Comparison of ENCODE assay signal across 1 cellular context in genomic region chr15:74817370-74817737, GRCh38.
TF ChIP-seq lines count a peak whose summit lies in the region.

No MANE protein-coding gene starts in this region.

TF ChIP-seq in HepG2, 621 proteins besides CTCF, POLR2A, EP300 and RAD21 (continues in another document):
- 0 out of 2 replicates have a peak, but pooled peaks have one; percentile 8 for TF ChIP-seq SMC3 (IDR thresholded peaks at IDR 0.05; ENCODE audit: low read length)
- TF ChIP-seq ZNF530 (CRISPR knock-in tag; IDR thresholded peaks at IDR 0.05; ENCODE audit: low read depth): no peak
- TF ChIP-seq RBM22 (optimal IDR thresholded peaks at IDR 0.05; ENCODE audit: low read length): no peak
- TF ChIP-seq TCF7 (IDR thresholded peaks at IDR 0.05; ENCODE audit: low read depth): no peak
- TF ChIP-seq ZNF496 (CRISPR knock-in tag; IDR thresholded peaks at IDR 0.05; ENCODE audit: insufficient replicate concordance): no peak
- TF ChIP-seq TAF1 (CRISPR knock-in tag; IDR thresholded peaks at IDR 0.05): no peak
- TF ChIP-seq, protein P1, sequence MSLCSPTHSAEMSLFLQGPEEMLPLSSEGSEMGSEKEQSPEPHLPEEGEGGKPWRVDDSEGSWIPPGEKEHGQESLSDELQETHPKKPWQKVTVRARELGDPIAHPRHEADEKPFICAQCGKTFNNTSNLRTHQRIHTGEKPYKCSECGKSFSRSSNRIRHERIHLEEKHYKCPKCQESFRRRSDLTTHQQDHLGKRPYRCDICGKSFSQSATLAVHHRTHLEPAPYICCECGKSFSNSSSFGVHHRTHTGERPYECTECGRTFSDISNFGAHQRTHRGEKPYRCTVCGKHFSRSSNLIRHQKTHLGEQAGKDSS (CRISPR knock-in tag; IDR thresholded peaks at IDR 0.05; ENCODE audit: borderline replicate concordance, low read depth): peak; percentile 79; the same call in 1 of the 2 replicates
- peak; percentile 33; the same call in 1 of the 2 replicates for TF ChIP-seq RXRA (CRISPR knock-in tag; IDR thresholded peaks at IDR 0.05)
- no peak for TF ChIP-seq U2AF1 (optimal IDR thresholded peaks at IDR 0.05; ENCODE audit: low read depth, low read length)
- TF ChIP-seq TFDP2 (CRISPR knock-in tag; IDR thresholded peaks at IDR 0.05): no peak
- peak; percentile 63 for TF ChIP-seq STAG1 (CRISPR knock-in tag; IDR thresholded peaks at IDR 0.05)
- TF ChIP-seq ETV5 (CRISPR knock-in tag; IDR thresholded peaks at IDR 0.05; ENCODE audit: borderline replicate concordance): peak; percentile 53
- no peak for TF ChIP-seq FOXJ3 (CRISPR knock-in tag; IDR thresholded peaks at IDR 0.05; ENCODE audit: borderline replicate concordance)
- no peak for TF ChIP-seq NFKBIZ (CRISPR knock-in tag; IDR thresholded peaks at IDR 0.05)
- TF ChIP-seq ZXDC (CRISPR knock-in tag; IDR thresholded peaks at IDR 0.05): no peak
- TF ChIP-seq CEBPB (IDR thresholded peaks at IDR 0.05; ENCODE audit: borderline replicate concordance, low read depth, low read length): no peak
- TF ChIP-seq ELF1 (CRISPR knock-in tag; IDR thresholded peaks at IDR 0.05): no peak
- TF ChIP-seq, protein P2, sequence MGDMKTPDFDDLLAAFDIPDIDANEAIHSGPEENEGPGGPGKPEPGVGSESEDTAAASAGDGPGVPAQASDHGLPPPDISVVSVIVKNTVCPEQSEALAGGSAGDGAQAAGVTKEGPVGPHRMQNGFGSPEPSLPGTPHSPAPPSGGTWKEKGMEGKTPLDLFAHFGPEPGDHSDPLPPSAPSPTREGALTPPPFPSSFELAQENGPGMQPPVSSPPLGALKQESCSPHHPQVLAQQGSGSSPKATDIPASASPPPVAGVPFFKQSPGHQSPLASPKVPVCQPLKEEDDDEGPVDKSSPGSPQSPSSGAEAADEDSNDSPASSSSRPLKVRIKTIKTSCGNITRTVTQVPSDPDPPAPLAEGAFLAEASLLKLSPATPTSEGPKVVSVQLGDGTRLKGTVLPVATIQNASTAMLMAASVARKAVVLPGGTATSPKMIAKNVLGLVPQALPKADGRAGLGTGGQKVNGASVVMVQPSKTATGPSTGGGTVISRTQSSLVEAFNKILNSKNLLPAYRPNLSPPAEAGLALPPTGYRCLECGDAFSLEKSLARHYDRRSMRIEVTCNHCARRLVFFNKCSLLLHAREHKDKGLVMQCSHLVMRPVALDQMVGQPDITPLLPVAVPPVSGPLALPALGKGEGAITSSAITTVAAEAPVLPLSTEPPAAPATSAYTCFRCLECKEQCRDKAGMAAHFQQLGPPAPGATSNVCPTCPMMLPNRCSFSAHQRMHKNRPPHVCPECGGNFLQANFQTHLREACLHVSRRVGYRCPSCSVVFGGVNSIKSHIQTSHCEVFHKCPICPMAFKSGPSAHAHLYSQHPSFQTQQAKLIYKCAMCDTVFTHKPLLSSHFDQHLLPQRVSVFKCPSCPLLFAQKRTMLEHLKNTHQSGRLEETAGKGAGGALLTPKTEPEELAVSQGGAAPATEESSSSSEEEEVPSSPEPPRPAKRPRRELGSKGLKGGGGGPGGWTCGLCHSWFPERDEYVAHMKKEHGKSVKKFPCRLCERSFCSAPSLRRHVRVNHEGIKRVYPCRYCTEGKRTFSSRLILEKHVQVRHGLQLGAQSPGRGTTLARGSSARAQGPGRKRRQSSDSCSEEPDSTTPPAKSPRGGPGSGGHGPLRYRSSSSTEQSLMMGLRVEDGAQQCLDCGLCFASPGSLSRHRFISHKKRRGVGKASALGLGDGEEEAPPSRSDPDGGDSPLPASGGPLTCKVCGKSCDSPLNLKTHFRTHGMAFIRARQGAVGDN (CRISPR knock-in tag; IDR thresholded peaks at IDR 0.05): peak; percentile 41
- TF ChIP-seq ZNF451 (CRISPR knock-in tag; IDR thresholded peaks at IDR 0.05): 0 out of 2 replicates have a peak, but pooled peaks have one; percentile 48
- TF ChIP-seq SAP130 (CRISPR knock-in tag; IDR thresholded peaks at IDR 0.05; ENCODE audit: low read depth): peak; percentile 67; the same call in 1 of the 2 replicates
- TF ChIP-seq SALL1 (CRISPR knock-in tag; IDR thresholded peaks at IDR 0.05): 0 out of 2 replicates have a peak, but pooled peaks have one; percentile 23
- TF ChIP-seq, protein P3, sequence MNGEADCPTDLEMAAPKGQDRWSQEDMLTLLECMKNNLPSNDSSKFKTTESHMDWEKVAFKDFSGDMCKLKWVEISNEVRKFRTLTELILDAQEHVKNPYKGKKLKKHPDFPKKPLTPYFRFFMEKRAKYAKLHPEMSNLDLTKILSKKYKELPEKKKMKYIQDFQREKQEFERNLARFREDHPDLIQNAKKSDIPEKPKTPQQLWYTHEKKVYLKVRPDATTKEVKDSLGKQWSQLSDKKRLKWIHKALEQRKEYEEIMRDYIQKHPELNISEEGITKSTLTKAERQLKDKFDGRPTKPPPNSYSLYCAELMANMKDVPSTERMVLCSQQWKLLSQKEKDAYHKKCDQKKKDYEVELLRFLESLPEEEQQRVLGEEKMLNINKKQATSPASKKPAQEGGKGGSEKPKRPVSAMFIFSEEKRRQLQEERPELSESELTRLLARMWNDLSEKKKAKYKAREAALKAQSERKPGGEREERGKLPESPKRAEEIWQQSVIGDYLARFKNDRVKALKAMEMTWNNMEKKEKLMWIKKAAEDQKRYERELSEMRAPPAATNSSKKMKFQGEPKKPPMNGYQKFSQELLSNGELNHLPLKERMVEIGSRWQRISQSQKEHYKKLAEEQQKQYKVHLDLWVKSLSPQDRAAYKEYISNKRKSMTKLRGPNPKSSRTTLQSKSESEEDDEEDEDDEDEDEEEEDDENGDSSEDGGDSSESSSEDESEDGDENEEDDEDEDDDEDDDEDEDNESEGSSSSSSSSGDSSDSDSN (CRISPR knock-in tag; IDR thresholded peaks at IDR 0.05): peak; percentile 59; the same call in 1 of the 2 replicates
- no peak for TF ChIP-seq MEF2D (CRISPR knock-in tag; IDR thresholded peaks at IDR 0.05)
- no peak for TF ChIP-seq ZBTB20 (CRISPR knock-in tag; IDR thresholded peaks at IDR 0.05; ENCODE audit: borderline replicate concordance, low read depth)
- TF ChIP-seq ZNF782 (CRISPR knock-in tag; IDR thresholded peaks at IDR 0.05; ENCODE audit: borderline replicate concordance): 0 out of 2 replicates have a peak, but pooled peaks have one; percentile 48
- no peak for TF ChIP-seq THAP7 (CRISPR knock-in tag; IDR thresholded peaks at IDR 0.05)
- no peak for TF ChIP-seq ZSCAN29 (CRISPR knock-in tag; conservative IDR thresholded peaks at IDR 0.05)
- TF ChIP-seq LCORL (IDR thresholded peaks at IDR 0.05): no peak
- 0 out of 2 replicates have a peak, but pooled peaks have one; percentile 35 for TF ChIP-seq LCORL (CRISPR knock-in tag; IDR thresholded peaks at IDR 0.05)
- TF ChIP-seq CBX5 (CRISPR knock-in tag; IDR thresholded peaks at IDR 0.05; ENCODE audit: borderline replicate concordance): peak; percentile 43; the same call in 1 of the 2 replicates
- TF ChIP-seq, protein P4, sequence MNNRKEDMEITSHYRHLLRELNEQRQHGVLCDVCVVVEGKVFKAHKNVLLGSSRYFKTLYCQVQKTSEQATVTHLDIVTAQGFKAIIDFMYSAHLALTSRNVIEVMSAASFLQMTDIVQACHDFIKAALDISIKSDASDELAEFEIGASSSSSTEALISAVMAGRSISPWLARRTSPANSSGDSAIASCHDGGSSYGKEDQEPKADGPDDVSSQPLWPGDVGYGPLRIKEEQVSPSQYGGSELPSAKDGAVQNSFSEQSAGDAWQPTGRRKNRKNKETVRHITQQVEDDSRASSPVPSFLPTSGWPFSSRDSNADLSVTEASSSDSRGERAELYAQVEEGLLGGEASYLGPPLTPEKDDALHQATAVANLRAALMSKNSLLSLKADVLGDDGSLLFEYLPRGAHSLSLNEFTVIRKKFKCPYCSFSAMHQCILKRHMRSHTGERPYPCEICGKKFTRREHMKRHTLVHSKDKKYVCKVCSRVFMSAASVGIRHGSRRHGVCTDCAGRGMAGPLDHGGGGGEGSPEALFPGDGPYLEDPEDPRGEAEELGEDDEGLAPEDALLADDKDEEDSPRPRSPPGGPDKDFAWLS (CRISPR knock-in tag; IDR thresholded peaks at IDR 0.05; ENCODE audit: borderline replicate concordance): 0 out of 2 replicates have a peak, but pooled peaks have one; percentile 69
- TF ChIP-seq ZNF205 (CRISPR knock-in tag; IDR thresholded peaks at IDR 0.05): no peak
- peak; percentile 20; the same call in 1 of the 2 replicates for TF ChIP-seq PRDM10 (CRISPR knock-in tag; IDR thresholded peaks at IDR 0.05; ENCODE audit: low read depth)
- 0 out of 2 replicates have a peak, but pooled peaks have one; percentile 34 for TF ChIP-seq ZNF383 (CRISPR knock-in tag; IDR thresholded peaks at IDR 0.05; ENCODE audit: borderline replicate concordance)
- peak; percentile 67; the same call in 1 of the 2 replicates for TF ChIP-seq ZNF263 (CRISPR knock-in tag; IDR thresholded peaks at IDR 0.05)
- no peak for TF ChIP-seq CC2D1A (CRISPR knock-in tag; IDR thresholded peaks at IDR 0.05)
- TF ChIP-seq ZNF331 (CRISPR knock-in tag; IDR thresholded peaks at IDR 0.05): 0 out of 2 replicates have a peak, but pooled peaks have one; percentile 19
- TF ChIP-seq ARNT2 (CRISPR knock-in tag; IDR thresholded peaks at IDR 0.05; ENCODE audit: low read depth): no peak
- TF ChIP-seq ZNF678 (CRISPR knock-in tag; IDR thresholded peaks at IDR 0.05): no peak
- TF ChIP-seq MED13 (CRISPR knock-in tag; IDR thresholded peaks at IDR 0.05): no peak
- TF ChIP-seq KLF12 (CRISPR knock-in tag; IDR thresholded peaks at IDR 0.05; ENCODE audit: borderline replicate concordance): no peak
- TF ChIP-seq ZNF3 (CRISPR knock-in tag; IDR thresholded peaks at IDR 0.05): no peak
- peak; percentile 48; the same call in 1 of the 2 replicates for TF ChIP-seq FOXC1 (CRISPR knock-in tag; IDR thresholded peaks at IDR 0.05; ENCODE audit: borderline replicate concordance)
- no peak; the same call in 1 of the 2 replicates for TF ChIP-seq PHF8 (CRISPR knock-in tag; IDR thresholded peaks at IDR 0.05)
- peak; percentile 29; the same call in 1 of the 2 replicates for TF ChIP-seq MXD4 (CRISPR knock-in tag; IDR thresholded peaks at IDR 0.05)
- TF ChIP-seq CBFB (CRISPR knock-in tag; IDR thresholded peaks at IDR 0.05): 0 out of 2 replicates have a peak, but pooled peaks have one; percentile 7
